Comparison of ENCODE assay signal across 1 cellular context in genomic region chr7:79317728-79318127, GRCh38.
TF ChIP-seq lines count a peak whose summit lies in the region.

No MANE protein-coding gene starts in this region.

TF ChIP-seq in HepG2, 621 proteins besides CTCF, POLR2A, EP300 and RAD21 (continued from another document and continues in another):
- TF ChIP-seq DPF2 (CRISPR knock-in tag; IDR thresholded peaks at IDR 0.05; ENCODE audit: borderline replicate concordance, low read depth) (0 out of 2 replicates have a peak, but pooled peaks have one; percentile 54), THRA (CRISPR knock-in tag; IDR thresholded peaks at IDR 0.05; ENCODE audit: borderline replicate concordance) (no peak), RARA (CRISPR knock-in tag; IDR thresholded peaks at IDR 0.05) (no peak), ZNF567 (CRISPR knock-in tag; IDR thresholded peaks at IDR 0.05; ENCODE audit: borderline replicate concordance) (no peak), MED13 (CRISPR knock-in tag; IDR thresholded peaks at IDR 0.05) (no peak), IKZF5 (CRISPR knock-in tag; IDR thresholded peaks at IDR 0.05) (0 out of 2 replicates have a peak, but pooled peaks have one; percentile 30), NR2C2 (CRISPR knock-in tag; IDR thresholded peaks at IDR 0.05; ENCODE audit: borderline replicate concordance) (no peak), ZBTB20 (CRISPR knock-in tag; IDR thresholded peaks at IDR 0.05; ENCODE audit: borderline replicate concordance, low read depth) (no peak), KLF15 (CRISPR knock-in tag; IDR thresholded peaks at IDR 0.05; ENCODE audit: borderline replicate concordance) (no peak), ARID5B (CRISPR knock-in tag; IDR thresholded peaks at IDR 0.05) (peak; percentile 88), MIXL1 (CRISPR knock-in tag; IDR thresholded peaks at IDR 0.05) (peak; percentile 66), ZBTB25 (CRISPR knock-in tag; IDR thresholded peaks at IDR 0.05) (0 out of 2 replicates have a peak, but pooled peaks have one; percentile 22), ZNF20 (CRISPR knock-in tag; IDR thresholded peaks at IDR 0.05) (no peak), HNF4A (CRISPR knock-in tag; IDR thresholded peaks at IDR 0.05) (peak; percentile 59), ZNF792 (CRISPR knock-in tag; IDR thresholded peaks at IDR 0.05) (0 out of 2 replicates have a peak, but pooled peaks have one; percentile 48), TBX2 (CRISPR knock-in tag; IDR thresholded peaks at IDR 0.05; ENCODE audit: borderline replicate concordance) (no peak), SALL1 (CRISPR knock-in tag; IDR thresholded peaks at IDR 0.05) (no peak; the same call in 1 of the 2 replicates), AGO1 (IDR thresholded peaks at IDR 0.05; ENCODE audit: low read depth, low read length, poor library complexity, severe bottlenecking) (no peak), SAP130 (CRISPR knock-in tag; IDR thresholded peaks at IDR 0.05; ENCODE audit: low read depth) (peak; percentile 26; the same call in 1 of the 2 replicates), ZNF644 (CRISPR knock-in tag; IDR thresholded peaks at IDR 0.05; ENCODE audit: low read depth) (peak; percentile 41; the same call in 1 of the 2 replicates), ZNF343 (CRISPR knock-in tag; IDR thresholded peaks at IDR 0.05) (no peak), CENPX (CRISPR knock-in tag; IDR thresholded peaks at IDR 0.05) (no peak), ZNF17 (CRISPR knock-in tag; IDR thresholded peaks at IDR 0.05) (no peak), ZBTB21 (CRISPR knock-in tag; IDR thresholded peaks at IDR 0.05) (no peak), RXRA (CRISPR knock-in tag; IDR thresholded peaks at IDR 0.05) (no peak), GATAD2A (CRISPR knock-in tag; IDR thresholded peaks at IDR 0.05) (peak; percentile 84), YY1 (IDR thresholded peaks at IDR 0.05; ENCODE audit: insufficient read depth, insufficient replicate concordance, low read depth, low read length) (no peak), KAT8 (CRISPR knock-in tag; IDR thresholded peaks at IDR 0.05) (peak; percentile 28; the same call in 1 of the 2 replicates), XBP1 (CRISPR knock-in tag; IDR thresholded peaks at IDR 0.05) (no peak), CAMTA2 (CRISPR knock-in tag; IDR thresholded peaks at IDR 0.05; ENCODE audit: borderline replicate concordance) (no peak), NRL (CRISPR knock-in tag; IDR thresholded peaks at IDR 0.05; ENCODE audit: borderline replicate concordance) (no peak), MEF2D (CRISPR knock-in tag; IDR thresholded peaks at IDR 0.05) (peak; percentile 31; the same call in 1 of the 2 replicates)
- TF ChIP-seq, protein P1, sequence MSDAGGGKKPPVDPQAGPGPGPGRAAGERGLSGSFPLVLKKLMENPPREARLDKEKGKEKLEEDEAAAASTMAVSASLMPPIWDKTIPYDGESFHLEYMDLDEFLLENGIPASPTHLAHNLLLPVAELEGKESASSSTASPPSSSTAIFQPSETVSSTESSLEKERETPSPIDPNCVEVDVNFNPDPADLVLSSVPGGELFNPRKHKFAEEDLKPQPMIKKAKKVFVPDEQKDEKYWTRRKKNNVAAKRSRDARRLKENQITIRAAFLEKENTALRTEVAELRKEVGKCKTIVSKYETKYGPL (CRISPR knock-in tag; IDR thresholded peaks at IDR 0.05) = no peak
- TF ChIP-seq, protein P2, sequence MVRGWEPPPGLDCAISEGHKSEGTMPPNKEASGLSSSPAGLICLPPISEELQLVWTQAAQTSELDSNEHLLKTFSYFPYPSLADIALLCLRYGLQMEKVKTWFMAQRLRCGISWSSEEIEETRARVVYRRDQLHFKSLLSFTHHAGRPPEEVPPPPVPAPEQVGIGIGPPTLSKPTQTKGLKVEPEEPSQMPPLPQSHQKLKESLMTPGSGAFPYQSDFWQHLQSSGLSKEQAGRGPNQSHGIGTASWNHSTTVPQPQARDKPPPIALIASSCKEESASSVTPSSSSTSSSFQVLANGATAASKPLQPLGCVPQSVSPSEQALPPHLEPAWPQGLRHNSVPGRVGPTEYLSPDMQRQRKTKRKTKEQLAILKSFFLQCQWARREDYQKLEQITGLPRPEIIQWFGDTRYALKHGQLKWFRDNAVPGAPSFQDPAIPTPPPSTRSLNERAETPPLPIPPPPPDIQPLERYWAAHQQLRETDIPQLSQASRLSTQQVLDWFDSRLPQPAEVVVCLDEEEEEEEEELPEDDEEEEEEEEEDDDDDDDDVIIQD (CRISPR knock-in tag; IDR thresholded peaks at IDR 0.05; ENCODE audit: low read depth) = peak; percentile 43; the same call in 1 of the 2 replicates
- TF ChIP-seq, protein P3, sequence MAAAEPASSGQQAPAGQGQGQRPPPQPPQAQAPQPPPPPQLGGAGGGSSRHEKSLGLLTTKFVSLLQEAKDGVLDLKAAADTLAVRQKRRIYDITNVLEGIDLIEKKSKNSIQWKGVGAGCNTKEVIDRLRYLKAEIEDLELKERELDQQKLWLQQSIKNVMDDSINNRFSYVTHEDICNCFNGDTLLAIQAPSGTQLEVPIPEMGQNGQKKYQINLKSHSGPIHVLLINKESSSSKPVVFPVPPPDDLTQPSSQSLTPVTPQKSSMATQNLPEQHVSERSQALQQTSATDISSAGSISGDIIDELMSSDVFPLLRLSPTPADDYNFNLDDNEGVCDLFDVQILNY (CRISPR knock-in tag; conservative IDR thresholded peaks at IDR 0.05) = no peak
- TF ChIP-seq, protein P4, sequence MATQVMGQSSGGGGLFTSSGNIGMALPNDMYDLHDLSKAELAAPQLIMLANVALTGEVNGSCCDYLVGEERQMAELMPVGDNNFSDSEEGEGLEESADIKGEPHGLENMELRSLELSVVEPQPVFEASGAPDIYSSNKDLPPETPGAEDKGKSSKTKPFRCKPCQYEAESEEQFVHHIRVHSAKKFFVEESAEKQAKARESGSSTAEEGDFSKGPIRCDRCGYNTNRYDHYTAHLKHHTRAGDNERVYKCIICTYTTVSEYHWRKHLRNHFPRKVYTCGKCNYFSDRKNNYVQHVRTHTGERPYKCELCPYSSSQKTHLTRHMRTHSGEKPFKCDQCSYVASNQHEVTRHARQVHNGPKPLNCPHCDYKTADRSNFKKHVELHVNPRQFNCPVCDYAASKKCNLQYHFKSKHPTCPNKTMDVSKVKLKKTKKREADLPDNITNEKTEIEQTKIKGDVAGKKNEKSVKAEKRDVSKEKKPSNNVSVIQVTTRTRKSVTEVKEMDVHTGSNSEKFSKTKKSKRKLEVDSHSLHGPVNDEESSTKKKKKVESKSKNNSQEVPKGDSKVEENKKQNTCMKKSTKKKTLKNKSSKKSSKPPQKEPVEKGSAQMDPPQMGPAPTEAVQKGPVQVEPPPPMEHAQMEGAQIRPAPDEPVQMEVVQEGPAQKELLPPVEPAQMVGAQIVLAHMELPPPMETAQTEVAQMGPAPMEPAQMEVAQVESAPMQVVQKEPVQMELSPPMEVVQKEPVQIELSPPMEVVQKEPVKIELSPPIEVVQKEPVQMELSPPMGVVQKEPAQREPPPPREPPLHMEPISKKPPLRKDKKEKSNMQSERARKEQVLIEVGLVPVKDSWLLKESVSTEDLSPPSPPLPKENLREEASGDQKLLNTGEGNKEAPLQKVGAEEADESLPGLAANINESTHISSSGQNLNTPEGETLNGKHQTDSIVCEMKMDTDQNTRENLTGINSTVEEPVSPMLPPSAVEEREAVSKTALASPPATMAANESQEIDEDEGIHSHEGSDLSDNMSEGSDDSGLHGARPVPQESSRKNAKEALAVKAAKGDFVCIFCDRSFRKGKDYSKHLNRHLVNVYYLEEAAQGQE (IDR thresholded peaks at IDR 0.05; ENCODE audit: borderline replicate concordance in 1 of 2, low read depth in 1 of 2, low read length in 2 of 2) = no peak
- TF ChIP-seq, protein P5, sequence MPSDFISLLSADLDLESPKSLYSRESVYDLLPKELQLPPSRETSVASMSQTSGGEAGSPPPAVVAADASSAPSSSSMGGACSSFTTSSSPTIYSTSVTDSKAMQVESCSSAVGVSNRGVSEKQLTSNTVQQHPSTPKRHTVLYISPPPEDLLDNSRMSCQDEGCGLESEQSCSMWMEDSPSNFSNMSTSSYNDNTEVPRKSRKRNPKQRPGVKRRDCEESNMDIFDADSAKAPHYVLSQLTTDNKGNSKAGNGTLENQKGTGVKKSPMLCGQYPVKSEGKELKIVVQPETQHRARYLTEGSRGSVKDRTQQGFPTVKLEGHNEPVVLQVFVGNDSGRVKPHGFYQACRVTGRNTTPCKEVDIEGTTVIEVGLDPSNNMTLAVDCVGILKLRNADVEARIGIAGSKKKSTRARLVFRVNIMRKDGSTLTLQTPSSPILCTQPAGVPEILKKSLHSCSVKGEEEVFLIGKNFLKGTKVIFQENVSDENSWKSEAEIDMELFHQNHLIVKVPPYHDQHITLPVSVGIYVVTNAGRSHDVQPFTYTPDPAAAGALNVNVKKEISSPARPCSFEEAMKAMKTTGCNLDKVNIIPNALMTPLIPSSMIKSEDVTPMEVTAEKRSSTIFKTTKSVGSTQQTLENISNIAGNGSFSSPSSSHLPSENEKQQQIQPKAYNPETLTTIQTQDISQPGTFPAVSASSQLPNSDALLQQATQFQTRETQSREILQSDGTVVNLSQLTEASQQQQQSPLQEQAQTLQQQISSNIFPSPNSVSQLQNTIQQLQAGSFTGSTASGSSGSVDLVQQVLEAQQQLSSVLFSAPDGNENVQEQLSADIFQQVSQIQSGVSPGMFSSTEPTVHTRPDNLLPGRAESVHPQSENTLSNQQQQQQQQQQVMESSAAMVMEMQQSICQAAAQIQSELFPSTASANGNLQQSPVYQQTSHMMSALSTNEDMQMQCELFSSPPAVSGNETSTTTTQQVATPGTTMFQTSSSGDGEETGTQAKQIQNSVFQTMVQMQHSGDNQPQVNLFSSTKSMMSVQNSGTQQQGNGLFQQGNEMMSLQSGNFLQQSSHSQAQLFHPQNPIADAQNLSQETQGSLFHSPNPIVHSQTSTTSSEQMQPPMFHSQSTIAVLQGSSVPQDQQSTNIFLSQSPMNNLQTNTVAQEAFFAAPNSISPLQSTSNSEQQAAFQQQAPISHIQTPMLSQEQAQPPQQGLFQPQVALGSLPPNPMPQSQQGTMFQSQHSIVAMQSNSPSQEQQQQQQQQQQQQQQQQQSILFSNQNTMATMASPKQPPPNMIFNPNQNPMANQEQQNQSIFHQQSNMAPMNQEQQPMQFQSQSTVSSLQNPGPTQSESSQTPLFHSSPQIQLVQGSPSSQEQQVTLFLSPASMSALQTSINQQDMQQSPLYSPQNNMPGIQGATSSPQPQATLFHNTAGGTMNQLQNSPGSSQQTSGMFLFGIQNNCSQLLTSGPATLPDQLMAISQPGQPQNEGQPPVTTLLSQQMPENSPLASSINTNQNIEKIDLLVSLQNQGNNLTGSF (CRISPR knock-in tag; IDR thresholded peaks at IDR 0.05) = no peak
